ENCODE assay signal across 10 cellular contexts in the genomic region with DNA sequence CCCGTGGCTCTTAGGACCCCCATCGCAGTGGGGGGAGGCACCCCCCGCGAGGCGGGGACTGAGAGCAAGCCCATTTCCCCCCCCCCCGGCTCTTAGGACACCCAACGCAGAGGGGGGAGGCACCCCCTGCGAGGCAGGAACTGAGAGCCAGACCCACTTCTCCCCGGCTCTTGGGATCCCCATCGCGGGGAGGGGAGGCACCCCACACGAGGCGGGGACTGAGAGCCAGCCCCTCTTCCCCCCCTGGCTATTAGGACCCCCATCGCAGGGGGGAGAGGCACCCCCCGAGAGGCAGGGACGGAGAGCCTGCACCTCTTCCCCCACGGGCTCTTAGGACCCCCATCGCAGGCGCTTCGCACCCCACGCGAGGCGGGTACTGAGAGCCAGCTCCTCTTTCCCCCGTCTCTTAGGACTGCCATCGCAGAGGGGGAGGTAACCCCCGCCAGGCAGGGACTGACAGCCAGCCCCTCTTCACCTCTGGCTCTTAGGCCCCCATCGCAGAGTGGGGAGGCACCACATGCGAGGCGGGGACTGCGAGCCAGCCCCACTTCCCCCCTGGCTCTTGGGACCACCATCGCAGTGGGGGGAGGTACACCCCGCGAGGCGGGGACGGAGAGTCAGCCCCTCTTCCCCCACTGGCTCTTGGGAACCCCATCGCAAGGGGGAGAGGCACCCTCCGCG. TPM values are rescaled to one million over a fixed set of nuclear protein-coding genes. Genes with fewer than 3 reads are reported as not detected.
DNase-seq lines count a peak whose midpoint lies in the region; ATAC-seq, FAIRE-seq and TF ChIP-seq lines count a peak whose summit lies in the region.
"Had no signal": no experiment of that assay in that cellular context is flagged by ENCODE, and none has a peak within 500 bp of the region (broad histone marks: within the 10 kb centered on the region; RNA-seq: fewer than 3 reads in every experiment).

No MANE protein-coding gene starts in this region.

- peak overlapping the region; percentile 98 for H3K4me2 ChIP-seq in OCI-LY3 (ENCODE audit: low read length)

- H3K27ac Mint-ChIP-seq in Calu3 (ENCODE audit: unreplicated experiment) (no peak overlapping the region), endodermal cell (no peak overlapping the region)
- no peak overlapping the region for H3K27ac Mint-ChIP-seq in activated T-helper 1 cell treated with anti-CD3 and anti-CD28 coated beads, Interleukin-12 subunit alpha, Interleukin-12 subunit beta, Interleukin-2, Interleukin-4 antibody, amounts not matched to agents 30 ng/mL and 10 ng/mL and 1 ng/mL, durations not matched to agents 14 hours and 24 hours and 36 hours

- TF ChIP-seq CTCF in Calu3 (IDR thresholded peaks at IDR 0.05; ENCODE audit: unreplicated experiment) (no peak), OCI-LY3 (IDR thresholded peaks at IDR 0.05; ENCODE audit: low read depth, low read length) (no peak), endodermal cell (conservative IDR thresholded peaks at IDR 0.05) (no peak), ovary (IDR thresholded peaks at IDR 0.05) (no peak)

- CTCF ChIA-PET in Calu3 (lab: Charles Lee): no interaction called here

- no peaks in the 10 kb centered on the region for H3K36me3 ChIP-seq in OCI-LY3 (replicated peaks; ENCODE audit: low read depth, low read length)
- H3K36me3 ChIP-seq in endodermal cell (ENCODE audit: control insufficient read depth, insufficient read depth, low read length): no peaks in the 10 kb centered on the region
- H3K36me3 ChIP-seq in ovary: no peaks in the 10 kb centered on the region
- H3K36me3 ChIP-seq: left lung had no signal

- no TSS peak for BruUV-seq in Calu3 (replicated peaks; lab: Mats Ljungman, UMichigan)

- TF ChIP-seq EP300 in ovary (IDR thresholded peaks at IDR 0.05): no peak

- peak overlapping the region; percentile 93 for H3K4me3 ChIP-seq in OCI-LY3 (ENCODE audit: low read length)
- H3K4me3 ChIP-seq in endodermal cell (ENCODE audit: low read length): peak overlapping the region; percentile 81
- H3K4me3 ChIP-seq in ovary: peak overlapping the region; percentile 36
- H3K4me3 ChIP-seq: K562 had no signal

- no peaks in the 10 kb centered on the region for H4K20me1 ChIP-seq in OCI-LY3 (ENCODE audit: insufficient read depth, low read length)

- peak overlapping the region; percentile 72 for H2AFZ ChIP-seq in OCI-LY3 (ENCODE audit: low read depth, low read length)

- peak overlapping the region; percentile 76 for H3K4me3 Mint-ChIP-seq in Calu3 (ENCODE audit: low read depth, unreplicated experiment)
- H3K4me3 Mint-ChIP-seq in endodermal cell: peak overlapping the region; percentile 62
- no peak overlapping the region for H3K4me3 Mint-ChIP-seq in activated T-helper 1 cell treated with anti-CD3 and anti-CD28 coated beads, Interleukin-12 subunit alpha, Interleukin-12 subunit beta, Interleukin-2, Interleukin-4 antibody, amounts not matched to agents 30 ng/mL and 10 ng/mL and 1 ng/mL, durations not matched to agents 14 hours and 24 hours and 36 hours

- H3K27me3 ChIP-seq in OCI-LY3 (ENCODE audit: low read depth, low read length): no peaks in the 10 kb centered on the region
- H3K27me3 ChIP-seq in endodermal cell (ENCODE audit: control insufficient read depth, insufficient read depth, low read length, poor library complexity, severe bottlenecking): peaks cover 40% of the 10 kb centered on the region
- no peaks in the 10 kb centered on the region for H3K27me3 ChIP-seq in ovary

- no peaks in the 10 kb centered on the region for H3K27me3 Mint-ChIP-seq in Calu3 (ENCODE audit: unreplicated experiment)
- H3K27me3 Mint-ChIP-seq in endodermal cell (ENCODE audit: insufficient read depth): peaks cover 55% of the 10 kb centered on the region
- H3K27me3 Mint-ChIP-seq in activated T-helper 1 cell treated with anti-CD3 and anti-CD28 coated beads, Interleukin-12 subunit alpha, Interleukin-12 subunit beta, Interleukin-2, Interleukin-4 antibody, amounts not matched to agents 30 ng/mL and 10 ng/mL and 1 ng/mL, durations not matched to agents 14 hours and 24 hours and 36 hours (ENCODE audit: insufficient read depth): peaks cover 31% of the 10 kb centered on the region

- H3K4me1 ChIP-seq in OCI-LY3 (ENCODE audit: low read length): 0 out of 2 replicates have a peak, but pooled peaks cover 3% of the 10 kb centered on the region
- peaks cover 2% of the 10 kb centered on the region for H3K4me1 ChIP-seq in endodermal cell (ENCODE audit: control insufficient read depth, insufficient read depth, low read length)
- peaks cover 2% of the 10 kb centered on the region for H3K4me1 ChIP-seq in ovary (ENCODE audit: insufficient read depth)

- H3K27ac ChIP-seq in OCI-LY3 (ENCODE audit: low read length) (no peak overlapping the region), endodermal cell (ENCODE audit: low read depth, low read length) (no peak overlapping the region), ovary (no peak overlapping the region)
- H3K27ac ChIP-seq: left lung had no signal

- no peak for FAIRE-seq in GM12891 (lab: Jason Lieb, UNC)
- FAIRE-seq: K562 had no signal

- DNase-seq in Calu3: no peak
- DNase-seq in endodermal cell: peak; percentile 49
- DNase-seq in ovary: no peak
- no peak for DNase-seq in activated T-helper 1 cell treated with anti-CD3 and anti-CD28 coated beads, Interleukin-12 subunit alpha, Interleukin-12 subunit beta, Interleukin-2, Interleukin-4 antibody, amounts not matched to agents 30 ng/mL and 10 ng/mL and 1 ng/mL, durations not matched to agents 14 hours and 24 hours and 36 hours (ENCODE audit: low spot score)
- DNase-seq in GM12891 (ENCODE audit: insufficient read length, low spot score): no peak
- no peak for DNase-seq in NOMO-1 (lab: John Stamatoyannopoulos, UW; ENCODE audit: unreplicated experiment in 2 of 2)

- H3K9me3 ChIP-seq in OCI-LY3 (ENCODE audit: insufficient read depth, low read length) (no peaks in the 10 kb centered on the region), endodermal cell (ENCODE audit: control insufficient read depth, low read length) (no peaks in the 10 kb centered on the region), ovary (no peaks in the 10 kb centered on the region)
- H3K9me3 ChIP-seq: left lung had no signal

- H3K4me1 Mint-ChIP-seq in Calu3 (ENCODE audit: low read depth, unreplicated experiment) (no peaks in the 10 kb centered on the region), endodermal cell (peaks cover 17% of the 10 kb centered on the region)
- H3K4me1 Mint-ChIP-seq in activated T-helper 1 cell treated with anti-CD3 and anti-CD28 coated beads, Interleukin-12 subunit alpha, Interleukin-12 subunit beta, Interleukin-2, Interleukin-4 antibody, amounts not matched to agents 30 ng/mL and 10 ng/mL and 1 ng/mL, durations not matched to agents 14 hours and 24 hours and 36 hours (ENCODE audit: low read depth): no peaks in the 10 kb centered on the region

- no peak for ATAC-seq in HG02678 (IDR thresholded peaks at IDR 0.05; ENCODE audit: unreplicated experiment)

- no peaks in the 10 kb centered on the region for H3K79me2 ChIP-seq in OCI-LY3 (ENCODE audit: low read length)

- peak overlapping the region; percentile 79 for H3K9ac ChIP-seq in OCI-LY3 (ENCODE audit: low read length)
- H3K9ac ChIP-seq in endodermal cell (ENCODE audit: extremely low read depth, low read length, poor library complexity, severe bottlenecking): no peak overlapping the region

- WGBS in endodermal cell (ENCODE audit: insufficient coverage in 1 of 2, insufficient read length in 1 of 2), 2 experiments: 26 to 30% methylated on average over 7 to 31 of the region's 38 CpGs
- 40 to 80% methylated on average over 9 to 37 of the region's 38 CpGs; no CpG with 5 or more reads in 1 of the 3 donors for WGBS in ovary, 3 donors

- TF ChIP-seq POLR2A in ovary (IDR thresholded peaks at IDR 0.05) (no peak), GM12891 (IDR thresholded peaks at IDR 0.05; ENCODE audit: low read depth, low read length) (no peak)

- H3K9me3 Mint-ChIP-seq in Calu3 (ENCODE audit: low read depth, unreplicated experiment) (no peaks in the 10 kb centered on the region), endodermal cell (no peaks in the 10 kb centered on the region)
- no peaks in the 10 kb centered on the region for H3K9me3 Mint-ChIP-seq in activated T-helper 1 cell treated with anti-CD3 and anti-CD28 coated beads, Interleukin-12 subunit alpha, Interleukin-12 subunit beta, Interleukin-2, Interleukin-4 antibody, amounts not matched to agents 30 ng/mL and 10 ng/mL and 1 ng/mL, durations not matched to agents 14 hours and 24 hours and 36 hours

- H3K36me3 Mint-ChIP-seq in Calu3 (ENCODE audit: insufficient read depth, unreplicated experiment) (peaks cover 23% of the 10 kb centered on the region), endodermal cell (ENCODE audit: low read depth) (no peaks in the 10 kb centered on the region)
- no peaks in the 10 kb centered on the region for H3K36me3 Mint-ChIP-seq in activated T-helper 1 cell treated with anti-CD3 and anti-CD28 coated beads, Interleukin-12 subunit alpha, Interleukin-12 subunit beta, Interleukin-2, Interleukin-4 antibody, amounts not matched to agents 30 ng/mL and 10 ng/mL and 1 ng/mL, durations not matched to agents 14 hours and 24 hours and 36 hours (ENCODE audit: low read depth)

- intact Hi-C loops in Calu3 (cut with micrococcal nuclease; ENCODE audit: unreplicated experiment) (no loop called here), ovary (cut with DNase I) (no loop called here)
- intact Hi-C loops in activated T-helper 1 cell treated with anti-CD3 and anti-CD28 coated beads, Interleukin-12 subunit alpha, Interleukin-12 subunit beta, Interleukin-2, Interleukin-4 antibody, amounts not matched to agents 30 ng/mL and 10 ng/mL and 1 ng/mL, durations not matched to agents 14 hours and 24 hours and 36 hours (cut with micrococcal nuclease): no loop called here

TF ChIP-seq in GM12891, 5 proteins besides CTCF, POLR2A, EP300 and RAD21:
- no peak for TF ChIP-seq POU2F2 (IDR thresholded peaks at IDR 0.05; ENCODE audit: low read depth, low read length)
- TF ChIP-seq POLR2AphosphoS5 (IDR thresholded peaks at IDR 0.05; ENCODE audit: low read depth, low read length): no peak
- no peak for TF ChIP-seq PAX5 (IDR thresholded peaks at IDR 0.05; ENCODE audit: insufficient read depth, low read length, severe bottlenecking)
- no peak for TF ChIP-seq TAF1 (IDR thresholded peaks at IDR 0.05; ENCODE audit: low read depth, low read length)
- TF ChIP-seq SPI1 (IDR thresholded peaks at IDR 0.05; ENCODE audit: low read depth, low read length): no peak

RNA-seq across cellular contexts. Expression of gene DDX11, which starts 46.0 kb away (rescaled TPM):
- total RNA-seq in Calu3 (2022): 126 and 134 TPM in 2 replicates
- 100 to 1,000 TPM; 136 to 298 TPM for total RNA-seq in endodermal cell
- 70.7 TPM for polyA plus RNA-seq in endodermal cell (2013, experiment 1 of 2)
- polyA plus RNA-seq in endodermal cell (2013, experiment 2 of 2): 52.5 TPM
- total RNA-seq in ovary: 10 to 100 TPM in 6 of 7 donors, 1 to 10 TPM in 1; 7.1 to 41.4 (median 15.3) TPM
- 10 to 100 TPM in 1 of 2 donors, 1 to 10 TPM in 1; 4.2 to 16.1 TPM for polyA plus RNA-seq in ovary
- total RNA-seq in activated T-helper 1 cell treated with anti-CD3 and anti-CD28 coated beads, Interleukin-12 subunit alpha, Interleukin-12 subunit beta, Interleukin-2, Interleukin-4 antibody, amounts not matched to agents 30 ng/mL and 10 ng/mL and 1 ng/mL, durations not matched to agents 14 hours and 24 hours and 36 hours: 171 and 186 TPM in 2 replicates
- polyA plus RNA-seq in GM12891 (2012; ENCODE audit: low read depth, missing spikeins): 37.9 TPM

Comparison
In these comparisons a context has a peak if more than half of its experiments do, and no peak if none do; other contexts are left out.
1. H3K4me3 ChIP-seq: peak in every context shown above with its lines; median percentile 93 in OCI-LY3; 81 in endodermal cell; 36 in ovary.